Comparison of ENCODE assay signal across 1 cellular context in genomic region chr1:1281533-1282321, GRCh38.
TF ChIP-seq lines count a peak whose summit lies in the region.

No MANE protein-coding gene starts in this region.

TF ChIP-seq in HepG2, 621 proteins besides CTCF, POLR2A, EP300 and RAD21 (continued from another document and continues in another):
- TF ChIP-seq CEBPZ (IDR thresholded peaks at IDR 0.05; ENCODE audit: low read length): no peak
- TF ChIP-seq ZNF788 (CRISPR knock-in tag; IDR thresholded peaks at IDR 0.05; ENCODE audit: borderline replicate concordance): peak; percentile 97; the same call in 1 of the 2 replicates
- peak; percentile 92 for TF ChIP-seq ZNF687 (CRISPR knock-in tag; IDR thresholded peaks at IDR 0.05)
- TF ChIP-seq ZNF512B (CRISPR knock-in tag; IDR thresholded peaks at IDR 0.05; ENCODE audit: borderline replicate concordance): no peak
- no peak for TF ChIP-seq TFDP1 (CRISPR knock-in tag; IDR thresholded peaks at IDR 0.05; ENCODE audit: borderline replicate concordance)
- TF ChIP-seq U2AF2 (IDR thresholded peaks at IDR 0.05; ENCODE audit: low read depth, low read length): no peak
- no peak for TF ChIP-seq ZNF326 (CRISPR knock-in tag; IDR thresholded peaks at IDR 0.05; ENCODE audit: borderline replicate concordance)
- TF ChIP-seq ZNF691 (CRISPR knock-in tag; IDR thresholded peaks at IDR 0.05; ENCODE audit: borderline replicate concordance, low read depth): no peak
- TF ChIP-seq MXD1 (CRISPR knock-in tag; IDR thresholded peaks at IDR 0.05): no peak
- no peak for TF ChIP-seq SMAD9 (CRISPR knock-in tag; IDR thresholded peaks at IDR 0.05)
- TF ChIP-seq ZNF30 (CRISPR knock-in tag; IDR thresholded peaks at IDR 0.05): no peak
- TF ChIP-seq HOXA7 (CRISPR knock-in tag; IDR thresholded peaks at IDR 0.05): no peak
- no peak for TF ChIP-seq PRDM15 (CRISPR knock-in tag; IDR thresholded peaks at IDR 0.05)
- 0 out of 2 replicates have a peak, but pooled peaks have one; percentile 25 for TF ChIP-seq ZNF563 (CRISPR knock-in tag; IDR thresholded peaks at IDR 0.05)
- TF ChIP-seq ZNF143 (CRISPR knock-in tag; IDR thresholded peaks at IDR 0.05): no peak
- no peak for TF ChIP-seq HHEX (CRISPR knock-in tag; IDR thresholded peaks at IDR 0.05)
- no peak for TF ChIP-seq SMARCE1 (IDR thresholded peaks at IDR 0.05; ENCODE audit: borderline replicate concordance)
- TF ChIP-seq ZNF607 (CRISPR knock-in tag; IDR thresholded peaks at IDR 0.05; ENCODE audit: borderline replicate concordance): 0 out of 2 replicates have a peak, but pooled peaks have one; percentile 24
- no peak for TF ChIP-seq SNAI1 (CRISPR knock-in tag; IDR thresholded peaks at IDR 0.05; ENCODE audit: borderline replicate concordance)
- TF ChIP-seq LBX2 (CRISPR knock-in tag; IDR thresholded peaks at IDR 0.05; ENCODE audit: borderline replicate concordance): no peak
- peak; percentile 62 for TF ChIP-seq ZGPAT (CRISPR knock-in tag; IDR thresholded peaks at IDR 0.05)
- TF ChIP-seq ZNF724P (CRISPR knock-in tag; IDR thresholded peaks at IDR 0.05; ENCODE audit: borderline replicate concordance): no peak
- no peak for TF ChIP-seq TBX3 (IDR thresholded peaks at IDR 0.05; ENCODE audit: borderline replicate concordance)
- TF ChIP-seq RBFOX2 (IDR thresholded peaks at IDR 0.05; ENCODE audit: low read depth, low read length): peak; percentile 69
- peak; percentile 68; the same call in 1 of the 2 replicates for TF ChIP-seq ISX (CRISPR knock-in tag; conservative IDR thresholded peaks at IDR 0.05)
- peak; percentile 58; the same call in 1 of the 2 replicates for TF ChIP-seq CBFB (CRISPR knock-in tag; IDR thresholded peaks at IDR 0.05)
- TF ChIP-seq ZNF614 (CRISPR knock-in tag; IDR thresholded peaks at IDR 0.05; ENCODE audit: borderline replicate concordance): peak; percentile 77; the same call in 1 of the 2 replicates
- TF ChIP-seq ARHGAP35 (CRISPR knock-in tag; IDR thresholded peaks at IDR 0.05; ENCODE audit: borderline replicate concordance): no peak
- TF ChIP-seq ZNF501 (CRISPR knock-in tag; IDR thresholded peaks at IDR 0.05): peak; percentile 62; the same call in 1 of the 2 replicates
- 0 out of 2 replicates have a peak, but pooled peaks have one; percentile 34 for TF ChIP-seq THAP9 (CRISPR knock-in tag; IDR thresholded peaks at IDR 0.05; ENCODE audit: borderline replicate concordance)
